ENCODE assay signal across 8 cellular contexts in the genomic region with DNA sequence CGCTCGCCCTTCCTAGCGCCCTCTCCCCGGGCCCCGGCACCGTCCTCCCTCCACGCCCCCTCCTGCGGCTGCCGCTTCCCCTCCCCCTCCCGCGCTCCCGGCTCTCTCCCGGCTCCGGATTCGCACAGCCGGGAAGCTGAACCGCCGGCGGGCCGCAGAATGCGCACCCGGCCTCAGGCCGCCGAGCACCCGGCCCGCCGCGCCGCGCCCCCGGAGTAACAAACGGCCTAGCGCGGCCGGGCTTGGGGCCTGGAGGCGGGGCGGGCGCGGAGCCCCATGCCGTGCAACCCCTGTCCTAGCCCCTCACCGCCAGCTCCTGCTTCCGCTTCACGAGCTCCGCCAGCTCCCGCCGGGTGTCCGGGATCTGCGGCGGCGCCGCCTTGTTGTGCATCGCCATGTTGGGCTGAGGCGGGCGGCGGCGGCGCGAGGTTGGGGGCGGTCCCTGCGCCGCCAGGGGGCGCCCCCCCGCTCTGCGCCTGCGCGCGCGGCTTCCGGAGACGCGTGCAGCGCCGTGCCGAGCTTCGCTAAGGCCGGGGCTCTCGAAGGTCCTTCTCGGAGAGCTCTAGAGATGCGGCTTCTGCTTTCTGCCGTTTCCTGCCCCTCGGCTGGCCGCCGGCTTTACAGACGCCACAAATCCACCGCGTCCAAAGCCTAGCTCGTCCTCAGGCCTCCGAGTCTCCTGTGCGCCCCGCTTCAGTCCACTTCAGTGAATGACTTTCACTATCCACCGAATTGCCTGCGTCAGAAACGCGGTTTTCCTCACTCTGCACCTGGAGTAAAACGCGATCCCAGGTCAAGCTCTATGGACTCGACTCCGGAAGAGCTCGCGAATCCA. TPM values are rescaled to one million over a fixed set of nuclear protein-coding genes. Genes with fewer than 3 reads are reported as not detected.
DNase-seq lines count a peak whose midpoint lies in the region; ATAC-seq and TF ChIP-seq lines count a peak whose summit lies in the region.

TSS of gene MEAF6 (minus strand) at position 417 of the 835 bp plus-strand sequence. CDS start at position 397, 20 bp downstream.

- H4K20me1 ChIP-seq in KMS-11 (ENCODE audit: insufficient read depth) = no peaks in the 10 kb centered on the region

- DNase-seq in EH (ENCODE audit: low read depth) = peak; percentile 88
- DNase-seq in SHP77 treated with DMSO at 0.1 percent for 48 hours (lab: John Stamatoyannopoulos, UW) = peak; percentile 68
- DNase-seq in activated gamma-delta T cell treated with Interleukin-2 at 50 U/mL for 16 hours = peak; percentile 82
- peak; percentile 57 to 77 for DNase-seq in foreskin keratinocyte

- peak within 1 kb of the TSS; percentile 53; the same call in 1 of the 2 replicates for H3K9ac ChIP-seq in KMS-11
- peak within 1 kb of the TSS; percentile 74 to 95 (median 87) for H3K9ac ChIP-seq in subcutaneous abdominal adipose tissue (ENCODE audit: low read length in 5 of 5)

- H3K4me3 ChIP-seq in KMS-11 (IDR thresholded peaks at IDR 0.05; ENCODE audit: insufficient read depth, low read depth, low read length) (no peak within 1 kb of the TSS), neuron (ENCODE audit: low read length) (peak within 1 kb of the TSS; percentile 56), subcutaneous abdominal adipose tissue (ENCODE audit: low read depth in 1 of 5, low read length in 5 of 5) (peak within 1 kb of the TSS; percentile 82 to 95 (median 89))

- peaks cover 14% of the 10 kb centered on the region; the same call in 1 of the 2 replicates for H3K79me2 ChIP-seq in KMS-11 (ENCODE audit: insufficient read depth, low read depth)

- H3K9me3 ChIP-seq in neuron (ENCODE audit: low read length) = no peaks in the 10 kb centered on the region
- H3K9me3 ChIP-seq in subcutaneous abdominal adipose tissue (ENCODE audit: control insufficient read depth in 5 of 5, low read length in 5 of 5) = no peaks in the 10 kb centered on the region

- H3K27me3 ChIP-seq in KMS-11 (ENCODE audit: insufficient read depth, low read depth) = no peaks in the 10 kb centered on the region
- no peaks in the 10 kb centered on the region for H3K27me3 ChIP-seq in foreskin keratinocyte
- H3K27me3 ChIP-seq in neuron (ENCODE audit: insufficient read depth, low read length) = no peaks in the 10 kb centered on the region
- H3K27me3 ChIP-seq in subcutaneous abdominal adipose tissue (ENCODE audit: control insufficient read depth in 5 of 5, insufficient read depth in 4 of 5, low read length in 5 of 5) = no peaks in the 10 kb centered on the region

- peak within 1 kb of the TSS; percentile 80 for H3K4me2 ChIP-seq in KMS-11

- H3K4me1 ChIP-seq in KMS-11 (ENCODE audit: low read depth, poor library complexity, severe bottlenecking) (peaks cover 24% of the 10 kb centered on the region), foreskin keratinocyte (peaks cover 7% of the 10 kb centered on the region), neuron (ENCODE audit: insufficient read depth, low read length) (peaks cover 16% of the 10 kb centered on the region), subcutaneous abdominal adipose tissue (ENCODE audit: control insufficient read depth in 5 of 5, insufficient read depth in 5 of 5, low read length in 5 of 5) (peaks cover 2 to 21% (median 18%) of the 10 kb centered on the region in 5 donors)

- ATAC-seq in GM21737 (IDR thresholded peaks at IDR 0.05; ENCODE audit: unreplicated experiment) (peak; percentile 92), foreskin keratinocyte (peak; percentile 94)

- peak; percentile 69 for TF ChIP-seq CTCF in KMS-11 (conservative IDR thresholded peaks at IDR 0.05; ENCODE audit: low read depth, low read length)
- peak; percentile 96 for TF ChIP-seq CTCF in foreskin keratinocyte (conservative IDR thresholded peaks at IDR 0.05)

- peak within 1 kb of the TSS; percentile 95 for H2AFZ ChIP-seq in KMS-11 (ENCODE audit: low read depth)
- peak within 1 kb of the TSS; percentile 69 for H2AFZ ChIP-seq in neuron (ENCODE audit: low read depth, low read length)

- H3K36me3 ChIP-seq in KMS-11 (ENCODE audit: insufficient read depth) = no peaks in the 10 kb centered on the region; the same call in 1 of the 2 replicates
- peaks cover 19% of the 10 kb centered on the region for H3K36me3 ChIP-seq in neuron (ENCODE audit: insufficient read depth, low read length)
- peaks cover 0 to 12% (median 6%) of the 10 kb centered on the region in 5 donors for H3K36me3 ChIP-seq in subcutaneous abdominal adipose tissue (ENCODE audit: control insufficient read depth in 5 of 5, insufficient read depth in 5 of 5, low read length in 5 of 5)

- peak within 1 kb of the TSS; percentile 44 for H3K27ac ChIP-seq in KMS-11
- peak within 1 kb of the TSS; percentile 91 for H3K27ac ChIP-seq in foreskin keratinocyte
- peak within 1 kb of the TSS; percentile 86 for H3K27ac ChIP-seq in subcutaneous abdominal adipose tissue (ENCODE audit: low read depth, low read length)

RNA-seq across cellular contexts. Expression of gene MEAF6, which starts in this region (rescaled TPM):
- total RNA-seq in foreskin keratinocyte = 43.8 and 48.6 TPM in 2 replicates
- polyA plus RNA-seq in foreskin keratinocyte = 36.7 and 41.3 TPM in 2 replicates
